Comparison of ENCODE assay signal across 1 cellular context in the genomic region with DNA sequence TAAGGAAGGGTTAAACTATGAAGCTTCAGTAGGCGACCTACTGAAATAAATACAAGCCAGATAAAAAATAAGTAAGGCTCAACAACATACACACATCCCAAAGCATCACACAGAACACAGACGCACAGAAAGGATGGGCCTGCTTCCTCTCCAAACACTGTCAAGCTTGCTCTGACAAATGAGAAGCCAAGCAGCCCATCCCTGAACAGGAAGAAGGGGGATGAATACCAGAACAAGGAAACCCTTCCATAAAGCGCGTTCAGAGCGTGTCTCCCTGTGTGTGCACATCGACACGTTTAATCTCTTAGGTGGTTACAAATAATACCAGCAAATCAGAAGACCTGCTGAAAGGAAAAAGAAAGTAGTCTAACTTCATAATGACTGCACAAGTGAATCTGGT.
TF ChIP-seq lines count a peak whose summit lies in the region.

No MANE protein-coding gene starts in this region.

TF ChIP-seq in K562, 482 proteins besides CTCF, POLR2A, EP300 and RAD21:
- TF ChIP-seq E2F4 (CRISPR knock-in tag; IDR thresholded peaks at IDR 0.05; ENCODE audit: low read depth), result no peak
- no peak for TF ChIP-seq SREBF1 (IDR thresholded peaks at IDR 0.05; ENCODE audit: borderline replicate concordance, low read depth, low read length)
- TF ChIP-seq, protein P1, sequence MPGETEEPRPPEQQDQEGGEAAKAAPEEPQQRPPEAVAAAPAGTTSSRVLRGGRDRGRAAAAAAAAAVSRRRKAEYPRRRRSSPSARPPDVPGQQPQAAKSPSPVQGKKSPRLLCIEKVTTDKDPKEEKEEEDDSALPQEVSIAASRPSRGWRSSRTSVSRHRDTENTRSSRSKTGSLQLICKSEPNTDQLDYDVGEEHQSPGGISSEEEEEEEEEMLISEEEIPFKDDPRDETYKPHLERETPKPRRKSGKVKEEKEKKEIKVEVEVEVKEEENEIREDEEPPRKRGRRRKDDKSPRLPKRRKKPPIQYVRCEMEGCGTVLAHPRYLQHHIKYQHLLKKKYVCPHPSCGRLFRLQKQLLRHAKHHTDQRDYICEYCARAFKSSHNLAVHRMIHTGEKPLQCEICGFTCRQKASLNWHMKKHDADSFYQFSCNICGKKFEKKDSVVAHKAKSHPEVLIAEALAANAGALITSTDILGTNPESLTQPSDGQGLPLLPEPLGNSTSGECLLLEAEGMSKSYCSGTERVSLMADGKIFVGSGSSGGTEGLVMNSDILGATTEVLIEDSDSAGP (CRISPR knock-in tag; IDR thresholded peaks at IDR 0.05), result no peak
- TF ChIP-seq ZNF347 (CRISPR knock-in tag; IDR thresholded peaks at IDR 0.05; ENCODE audit: low read depth), result no peak
- no peak for TF ChIP-seq SMAD3 (CRISPR knock-in tag; conservative IDR thresholded peaks at IDR 0.05)
- TF ChIP-seq ZC3H11A (IDR thresholded peaks at IDR 0.05; ENCODE audit: low read depth, low read length), result no peak
- TF ChIP-seq HMGN3 (IDR thresholded peaks at IDR 0.05; ENCODE audit: borderline replicate concordance, extremely low read depth, insufficient read length, low read depth, low read length), result no peak
- peak; percentile 25 for TF ChIP-seq MEIS2 (IDR thresholded peaks at IDR 0.05; ENCODE audit: partially characterized antibody)
- TF ChIP-seq DDX20 (tag; IDR thresholded peaks at IDR 0.05; ENCODE audit: low read depth), result no peak
- no peak for TF ChIP-seq ELF2 (CRISPR knock-in tag; IDR thresholded peaks at IDR 0.05)
- no peak for TF ChIP-seq ELF1 (tag; IDR thresholded peaks at IDR 0.05)
- TF ChIP-seq RCOR1 (IDR thresholded peaks at IDR 0.05; ENCODE audit: borderline replicate concordance in 1 of 2, low read depth in 2 of 2, low read length in 2 of 2), result peak in 1 of 2 experiments; percentile 9; a peak in 1 of 4 replicates
- no peak for TF ChIP-seq KDM5B (IDR thresholded peaks at IDR 0.05; ENCODE audit: insufficient replicate concordance, low read depth, low read length)
- no peak for TF ChIP-seq JUNB (CRISPR knock-in tag; conservative IDR thresholded peaks at IDR 0.05)
- no peak for TF ChIP-seq PRMT5 (CRISPR knock-in tag; IDR thresholded peaks at IDR 0.05)
- no peak for TF ChIP-seq IRF1 (CRISPR knock-in tag; IDR thresholded peaks at IDR 0.05; ENCODE audit: borderline replicate concordance)
- no peak for TF ChIP-seq E2F5 (CRISPR knock-in tag; IDR thresholded peaks at IDR 0.05)
- no peak for TF ChIP-seq CEBPB (tag; IDR thresholded peaks at IDR 0.05)
- no peak for TF ChIP-seq YY1 (IDR thresholded peaks at IDR 0.05; ENCODE audit: borderline replicate concordance in 1 of 3, control insufficient read depth in 1 of 3, extremely low read depth in 1 of 3, insufficient read depth in 3 of 3, insufficient read length in 1 of 3, insufficient replicate concordance in 2 of 3, low read depth in 1 of 3, low read length in 2 of 3)
- no peak for TF ChIP-seq ZNF217 (CRISPR knock-in tag; IDR thresholded peaks at IDR 0.05)
- no peak for TF ChIP-seq CXXC5 (CRISPR knock-in tag; IDR thresholded peaks at IDR 0.05)
- TF ChIP-seq IRF9 (tag; IDR thresholded peaks at IDR 0.05), result no peak
- no peak for TF ChIP-seq FOS (IDR thresholded peaks at IDR 0.05; ENCODE audit: extremely low read depth, insufficient read length)
- TF ChIP-seq, protein P2, sequence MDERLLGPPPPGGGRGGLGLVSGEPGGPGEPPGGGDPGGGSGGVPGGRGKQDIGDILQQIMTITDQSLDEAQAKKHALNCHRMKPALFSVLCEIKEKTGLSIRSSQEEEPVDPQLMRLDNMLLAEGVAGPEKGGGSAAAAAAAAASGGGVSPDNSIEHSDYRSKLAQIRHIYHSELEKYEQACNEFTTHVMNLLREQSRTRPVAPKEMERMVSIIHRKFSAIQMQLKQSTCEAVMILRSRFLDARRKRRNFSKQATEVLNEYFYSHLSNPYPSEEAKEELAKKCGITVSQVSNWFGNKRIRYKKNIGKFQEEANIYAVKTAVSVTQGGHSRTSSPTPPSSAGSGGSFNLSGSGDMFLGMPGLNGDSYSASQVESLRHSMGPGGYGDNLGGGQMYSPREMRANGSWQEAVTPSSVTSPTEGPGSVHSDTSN (CRISPR knock-in tag; IDR thresholded peaks at IDR 0.05; ENCODE audit: low read depth), result no peak
- TF ChIP-seq, protein P2 (tag; conservative IDR thresholded peaks at IDR 0.05; ENCODE audit: low read depth), result 0 out of 2 replicates have a peak, but pooled peaks have one; percentile 7
